9 cellular contexts compared by ENCODE assay signal in genomic region chr14:21098892-21099595, GRCh38. TPM values are rescaled to one million over a fixed set of nuclear protein-coding genes. Genes with fewer than 3 reads are reported as not detected.
A peak's percentile ranks its signal among the peaks of the same experiment; 100 is the strongest.
DNase-seq lines count a peak whose midpoint lies in the region; ATAC-seq and TF ChIP-seq lines count a peak whose summit lies in the region.
"Had no signal": no experiment of that assay in that cellular context is flagged by ENCODE, and none has a peak within 500 bp of the region (broad histone marks: within the 10 kb centered on the region; RNA-seq: fewer than 3 reads in every experiment).

No MANE protein-coding gene starts in this region.

- H3K4me3 ChIP-seq in HEK293 (ENCODE audit: low read depth, low read length) = peak overlapping the region; percentile 56
- H3K4me3 ChIP-seq in astrocyte of the spinal cord (ENCODE audit: low read depth, low read length) = peak overlapping the region; percentile 58
- H3K4me3 ChIP-seq in mesenchymal stem cell (ENCODE audit: insufficient read depth in 1 of 2, low read depth in 1 of 2, low read length in 2 of 2) = peak overlapping the region; percentile 62 to 84
- peak overlapping the region; percentile 84 to 97 for H3K4me3 ChIP-seq in aorta (ENCODE audit: low read length in 2 of 2)

- DNase-seq in astrocyte of the spinal cord (ENCODE audit: low read depth, low spot score) (no peak), mesenchymal stem cell (no peak), aorta (no peak), GM03348 (ENCODE audit: low spot score) (no peak)
- DNase-seq in activated CD4-positive, CD25-positive, alpha-beta regulatory T cell treated with anti-CD3 and anti-CD28 coated beads, Interleukin-2, amount 50 U/mL, for 72 hours = no peak

- in situ Hi-C loops in astrocyte of the spinal cord (cut with HindIII; ENCODE audit: low sequenced_read_pairs) = no loop called here

- H3K4ac ChIP-seq in mesenchymal stem cell (ENCODE audit: low read depth in 1 of 2, low read length in 2 of 2) = peak overlapping the region in 1 of 2 experiments; percentile 14

- intact Hi-C loops in aorta (cut with DNase I) = no loop called here

- peak overlapping the region in 1 of 2 experiments; percentile 47 for H2BK12ac ChIP-seq in mesenchymal stem cell (ENCODE audit: low read length in 2 of 2)

- no peak for TF ChIP-seq CTCF in 22Rv1 (IDR thresholded peaks at IDR 0.05)
- no peak for TF ChIP-seq CTCF in HEK293 (tag by site-specific recombination; IDR thresholded peaks at IDR 0.05)
- TF ChIP-seq CTCF in astrocyte of the spinal cord (IDR thresholded peaks at IDR 0.05; ENCODE audit: low read depth, low read length) = no peak

- ATAC-seq in aorta (ENCODE audit: low FRiP score) = no peak
- no peak for ATAC-seq in GM21423 (IDR thresholded peaks at IDR 0.05; ENCODE audit: unreplicated experiment)

- H2AK5ac ChIP-seq in mesenchymal stem cell (ENCODE audit: low read length, severe bottlenecking) = no peak overlapping the region

- H3K4me1 ChIP-seq in HEK293 (ENCODE audit: control insufficient read depth, insufficient read depth, low read length) (peaks cover 19% of the 10 kb centered on the region), mesenchymal stem cell (ENCODE audit: control insufficient read depth, insufficient read depth, low read depth, low read length) (peaks cover 24% of the 10 kb centered on the region), aorta (ENCODE audit: control insufficient read depth in 1 of 2, insufficient read depth in 2 of 2, low read length in 2 of 2) (no peaks in the 10 kb centered on the region)

- H3K79me1 ChIP-seq in mesenchymal stem cell (replicated peaks; ENCODE audit: low read length, poor library complexity, severe bottlenecking) = peaks cover 12% of the 10 kb centered on the region

- no peak overlapping the region for H3K18ac ChIP-seq in mesenchymal stem cell (ENCODE audit: low read depth in 1 of 2, low read length in 2 of 2)

- no peaks in the 10 kb centered on the region for H3K36me3 ChIP-seq in HEK293 (ENCODE audit: control insufficient read depth in 2 of 2, insufficient read depth in 1 of 2, low read length in 2 of 2)
- H3K36me3 ChIP-seq in mesenchymal stem cell (ENCODE audit: control insufficient read depth in 1 of 2, insufficient read depth in 2 of 2, low read depth in 1 of 2, low read length in 2 of 2) = no peaks in the 10 kb centered on the region
- H3K36me3 ChIP-seq in aorta (ENCODE audit: control insufficient read depth in 1 of 2, insufficient read depth in 2 of 2, low read length in 1 of 2) = no peaks in the 10 kb centered on the region

- CTCF ChIA-PET in HEK293 (lab: Yijun Ruan, JAX) = interaction anchor here (0.5 to 10.4 kb wide), 6 partner anchors 9 to 412 kb away, joined by 3 to 131 read pairs (median 4); partner anchors contain the start of genes METTL3 and RNASE8

- H4K91ac ChIP-seq in mesenchymal stem cell (ENCODE audit: low read length) = no peak overlapping the region

- no peak overlapping the region for H2BK120ac ChIP-seq in mesenchymal stem cell (ENCODE audit: low read depth, low read length)

- WGBS in mesenchymal stem cell = 45% methylated on average over 9 of the region's 16 CpGs
- WGBS in aorta, 2 donors = 1 to 2% methylated on average over 16 of the region's 16 CpGs

- H3K9me3 ChIP-seq in HEK293 (ENCODE audit: control insufficient read depth, insufficient read depth, low read depth, low read length) (no peaks in the 10 kb centered on the region), mesenchymal stem cell (ENCODE audit: control insufficient read depth, low read length) (no peaks in the 10 kb centered on the region), aorta (ENCODE audit: control insufficient read depth, low read length) (no peaks in the 10 kb centered on the region)

- H2BK15ac ChIP-seq in mesenchymal stem cell (ENCODE audit: low read depth, poor library complexity, severe bottlenecking) = no peak overlapping the region

- H4K8ac ChIP-seq in mesenchymal stem cell (ENCODE audit: low read length) = peak overlapping the region; percentile 72

- peak overlapping the region; percentile 83 for H3K27ac ChIP-seq in 22Rv1
- H3K27ac ChIP-seq in HEK293 (ENCODE audit: extremely low read depth, low read depth, low read length) = peak overlapping the region; percentile 51; the same call in 1 of the 2 replicates
- peak overlapping the region; percentile 86 for H3K27ac ChIP-seq in mesenchymal stem cell (ENCODE audit: low read length, poor library complexity, severe bottlenecking)
- peak overlapping the region; percentile 82 to 97 for H3K27ac ChIP-seq in aorta (ENCODE audit: low read depth in 1 of 2, low read length in 2 of 2)

- peak overlapping the region; percentile 42 for H2AFZ ChIP-seq in mesenchymal stem cell (ENCODE audit: low read depth, low read length)

- no peak overlapping the region for H2BK5ac ChIP-seq in mesenchymal stem cell (ENCODE audit: low read depth, low read length, poor library complexity, severe bottlenecking)

- no peak overlapping the region for H3K23ac ChIP-seq in mesenchymal stem cell (ENCODE audit: low read length in 2 of 2)

- peak overlapping the region; percentile 78 for H3K4me2 ChIP-seq in mesenchymal stem cell (ENCODE audit: low read length, poor library complexity, severe bottlenecking)

- POLR2A ChIA-PET in HEK293 (lab: Yijun Ruan, JAX) = interaction anchor here (0.9 to 2.9 kb wide), 3 partner anchors 10 to 28 kb away, joined by 4 to 18 read pairs (median 4); partner anchors contain the start of gene ARHGEF40

- H3K14ac ChIP-seq in mesenchymal stem cell (ENCODE audit: low read length in 2 of 2) = no peak overlapping the region

- H3K27me3 ChIP-seq in mesenchymal stem cell (ENCODE audit: control insufficient read depth in 1 of 2, insufficient read depth in 1 of 2, low read length in 2 of 2) = no peaks in the 10 kb centered on the region
- no peaks in the 10 kb centered on the region for H3K27me3 ChIP-seq in aorta (ENCODE audit: control insufficient read depth in 1 of 2, insufficient read depth in 2 of 2, low read length in 1 of 2)

- H3K9ac ChIP-seq in mesenchymal stem cell (ENCODE audit: low read length) = peak overlapping the region; percentile 92

TF ChIP-seq in HEK293, 187 proteins besides CTCF, POLR2A, EP300 and RAD21 (continues in another document):
- 0 out of 2 replicates have a peak, but pooled peaks have one; percentile 28 for TF ChIP-seq ZXDB (tag by site-specific recombination; IDR thresholded peaks at IDR 0.05)
- TF ChIP-seq ZNF416 (tag by site-specific recombination; IDR thresholded peaks at IDR 0.05) = no peak
- no peak for TF ChIP-seq ZBTB7A (tag by site-specific recombination; IDR thresholded peaks at IDR 0.05; ENCODE audit: low read depth)
- TF ChIP-seq ZNF350 (tag by site-specific recombination; IDR thresholded peaks at IDR 0.05) = no peak
- no peak for TF ChIP-seq GLI4 (tag by site-specific recombination; IDR thresholded peaks at IDR 0.05)
- no peak for TF ChIP-seq ZNF707 (tag by site-specific recombination; IDR thresholded peaks at IDR 0.05)
- no peak for TF ChIP-seq ZNF2 (tag by site-specific recombination; IDR thresholded peaks at IDR 0.05)
- no peak for TF ChIP-seq ZNF791 (tag by site-specific recombination; IDR thresholded peaks at IDR 0.05)
- TF ChIP-seq ZSCAN23 (tag by site-specific recombination; IDR thresholded peaks at IDR 0.05) = no peak
- no peak for TF ChIP-seq YY2 (tag by site-specific recombination; IDR thresholded peaks at IDR 0.05)
- TF ChIP-seq ZFHX2 (tag by site-specific recombination; conservative IDR thresholded peaks at IDR 0.05) = peak; percentile 50
- no peak for TF ChIP-seq ELK4 (IDR thresholded peaks at IDR 0.05; ENCODE audit: borderline replicate concordance, low read depth, low read length)
- 0 out of 2 replicates have a peak, but pooled peaks have one; percentile 19 for TF ChIP-seq ZBTB17 (tag by site-specific recombination; IDR thresholded peaks at IDR 0.05)
- TF ChIP-seq ZNF843 (tag by site-specific recombination; IDR thresholded peaks at IDR 0.05) = no peak
- TF ChIP-seq ZBTB8A (tag by site-specific recombination; IDR thresholded peaks at IDR 0.05) = no peak
- no peak for TF ChIP-seq ZFP41 (tag by site-specific recombination; IDR thresholded peaks at IDR 0.05; ENCODE audit: borderline replicate concordance)
- TF ChIP-seq EGR2 (tag by site-specific recombination; IDR thresholded peaks at IDR 0.05; ENCODE audit: low read depth) = peak; percentile 60; the same call in 1 of the 2 replicates
- TF ChIP-seq ZNF423 (tag by site-specific recombination; IDR thresholded peaks at IDR 0.05) = no peak
- no peak for TF ChIP-seq ZNF292 (tag by site-specific recombination; IDR thresholded peaks at IDR 0.05; ENCODE audit: borderline replicate concordance, low read depth)

RNA-seq across cellular contexts. Expression of gene ZNF219, which starts 0.6 kb away (rescaled TPM):
- 13.0 TPM for polyA plus RNA-seq in mesenchymal stem cell (2013, experiment 1 of 2)
- 11.8 TPM for polyA plus RNA-seq in mesenchymal stem cell (2013, experiment 2 of 2)
- 10 to 100 TPM; 33.0 to 41.3 TPM for total RNA-seq in aorta
- polyA plus RNA-seq in aorta = 10 to 100 TPM; 24.5 to 39.4 TPM

RNA-seq across cellular contexts. Expression of gene TMEM253, which starts 1.8 kb away (rescaled TPM):
- polyA plus RNA-seq in mesenchymal stem cell (2013, experiment 1 of 2) = 0.46 TPM
- polyA plus RNA-seq in mesenchymal stem cell (2013, experiment 2 of 2) = 0.40 TPM
- total RNA-seq in aorta = not detected
- 1 to 10 TPM in 1 of 2 donors, under 1 TPM in 1; 0.64 to 6.4 TPM for polyA plus RNA-seq in aorta
- total RNA-seq: lung microvascular endothelial cell had no signal

RNA-seq across cellular contexts. Expression of gene ARHGEF40, which starts 28.9 kb away (rescaled TPM):
- 30.1 TPM for polyA plus RNA-seq in mesenchymal stem cell (2013, experiment 1 of 2)
- 27.5 TPM for polyA plus RNA-seq in mesenchymal stem cell (2013, experiment 2 of 2)
- total RNA-seq in aorta = 10 to 100 TPM; 40.5 to 68.3 TPM
- 10 to 100 TPM in 1 of 2 donors, 1 to 10 TPM in 1; 5.4 to 24.3 TPM for polyA plus RNA-seq in aorta

RNA-seq across cellular contexts. Expression of gene RNASE8, which starts 41.4 kb away (rescaled TPM):
- polyA plus RNA-seq in mesenchymal stem cell (2013, experiment 1 of 2) = not detected
- not detected for polyA plus RNA-seq in mesenchymal stem cell (2013, experiment 2 of 2)
- total RNA-seq in aorta = not detected
- polyA plus RNA-seq in aorta = under 1 TPM in 1 of 2 donors, not detected in 1; 1.00 TPM
- total RNA-seq: lung microvascular endothelial cell had no signal

RNA-seq across cellular contexts. Expression of gene OR5AU1, which starts 56.8 kb away (rescaled TPM):
- not detected for polyA plus RNA-seq in mesenchymal stem cell (2013, experiment 1 of 2)
- not detected for polyA plus RNA-seq in mesenchymal stem cell (2013, experiment 2 of 2)
- not detected for total RNA-seq in aorta
- polyA plus RNA-seq in aorta = not detected
- total RNA-seq: lung microvascular endothelial cell had no signal
